ENCODE assay signal across 22 cellular contexts in the genomic region with DNA sequence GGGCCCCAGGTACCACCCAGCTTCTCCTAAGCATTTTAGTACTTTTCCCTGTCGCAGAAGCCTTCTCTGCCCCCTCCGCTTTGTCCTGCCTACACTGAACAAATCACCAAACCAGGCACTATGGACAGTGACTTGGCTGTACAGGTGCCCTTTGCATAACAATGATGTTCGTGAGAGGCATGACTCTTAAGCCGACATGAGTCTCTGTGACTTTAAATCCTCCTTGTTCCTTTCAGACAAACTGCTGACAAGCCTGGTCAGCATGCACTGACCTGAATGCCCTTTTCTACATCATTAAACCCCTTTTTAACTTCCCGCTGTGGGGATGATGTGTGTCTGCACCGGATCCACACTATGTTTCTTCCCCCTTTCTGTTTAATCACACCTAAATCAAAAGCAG. TPM values are rescaled to one million over a fixed set of nuclear protein-coding genes. Genes with fewer than 3 reads are reported as not detected.
"Had no signal": no experiment of that assay in that cellular context is flagged by ENCODE, and none has a peak within 500 bp of the region (broad histone marks: within the 10 kb centered on the region; RNA-seq: fewer than 3 reads in every experiment).

No MANE protein-coding gene starts in this region.

- H3K9me3 Mint-ChIP-seq: activated naive CD4-positive, alpha-beta T cell treated with anti-CD3 and anti-CD28 coated beads, Interleukin-2, amount 10 ng/mL, durations not matched to agents 7 days and 5 days; activated T-helper 2 cell treated with anti-CD3 and anti-CD28 coated beads, Interferon-gamma antibody, Interleukin-2, Interleukin-4, amounts not matched to agents 10 μg/mL and 5 μg/mL and 100 μg/mL, durations not matched to agents 14 hours and 24 hours and 36 hours; memory B cell; natural killer cell treated with Interleukin-12 subunit alpha and Interleukin-12 subunit beta and Interleukin-15 and Interleukin-18, amount 100 ng/mL, for 72 hours; stimulated activated naive CD8-positive, alpha-beta T cell treated with anti-CD3 and anti-CD28 coated beads, Interleukin-15, amount 100 ng/mL, for 72 hours had no signal

- H3K27ac ChIP-seq: esophagus squamous epithelium, left ventricle myocardium inferior, prostate gland, right lobe of liver, testis had no signal

- H3K4me1 ChIP-seq: esophagus squamous epithelium, left ventricle myocardium inferior, prostate gland, right lobe of liver, testis had no signal

- ATAC-seq: activated CD8-positive, alpha-beta memory T cell treated with anti-CD3 and anti-CD28 coated beads, Interleukin-2, amount 10 ng/mL, durations not matched to agents 7 days and 5 days; natural killer cell treated with Interleukin-12 subunit alpha and Interleukin-12 subunit beta and Interleukin-15 and Interleukin-18, amount 100 ng/mL, for 72 hours; right lobe of liver; SK-N-SH treated with all-trans-retinoic acid at 6 μM for 48 hours; stimulated activated naive CD8-positive, alpha-beta T cell treated with anti-CD3 and anti-CD28 coated beads, Interleukin-15, amount 100 ng/mL, for 72 hours had no signal

- H3K4me3 Mint-ChIP-seq: activated CD8-positive, alpha-beta memory T cell treated with anti-CD3 and anti-CD28 coated beads, Interleukin-2, amount 10 ng/mL, durations not matched to agents 7 days and 5 days; activated naive CD4-positive, alpha-beta T cell treated with anti-CD3 and anti-CD28 coated beads, Interleukin-2, amount 10 ng/mL, durations not matched to agents 7 days and 5 days; memory B cell; natural killer cell treated with Interleukin-12 subunit alpha and Interleukin-12 subunit beta and Interleukin-15 and Interleukin-18, amount 100 ng/mL, for 72 hours; stimulated activated naive CD8-positive, alpha-beta T cell treated with anti-CD3 and anti-CD28 coated beads, Interleukin-15, amount 100 ng/mL, for 72 hours had no signal

- H3K36me3 ChIP-seq: esophagus squamous epithelium, left ventricle myocardium inferior, prostate gland, right lobe of liver had no signal

- H3K9me3 ChIP-seq: esophagus squamous epithelium, left ventricle myocardium inferior, prostate gland, right lobe of liver, testis had no signal

- H3K36me3 Mint-ChIP-seq: activated CD8-positive, alpha-beta memory T cell treated with anti-CD3 and anti-CD28 coated beads, Interleukin-2, amount 10 ng/mL, durations not matched to agents 7 days and 5 days; activated naive CD4-positive, alpha-beta T cell treated with anti-CD3 and anti-CD28 coated beads, Interleukin-2, amount 10 ng/mL, durations not matched to agents 7 days and 5 days; memory B cell; natural killer cell treated with Interleukin-12 subunit alpha and Interleukin-12 subunit beta and Interleukin-15 and Interleukin-18, amount 100 ng/mL, for 72 hours had no signal

- H3K4me2 ChIP-seq: smooth muscle cell had no signal

- H3K27ac Mint-ChIP-seq: activated CD8-positive, alpha-beta memory T cell treated with anti-CD3 and anti-CD28 coated beads, Interleukin-2, amount 10 ng/mL, durations not matched to agents 7 days and 5 days; activated naive CD4-positive, alpha-beta T cell treated with anti-CD3 and anti-CD28 coated beads, Interleukin-2, amount 10 ng/mL, durations not matched to agents 7 days and 5 days; activated T-helper 2 cell treated with anti-CD3 and anti-CD28 coated beads, Interferon-gamma antibody, Interleukin-2, Interleukin-4, amounts not matched to agents 10 μg/mL and 5 μg/mL and 100 μg/mL, durations not matched to agents 14 hours and 24 hours and 36 hours; memory B cell; natural killer cell treated with Interleukin-12 subunit alpha and Interleukin-12 subunit beta and Interleukin-15 and Interleukin-18, amount 100 ng/mL, for 72 hours; stimulated activated naive CD8-positive, alpha-beta T cell treated with anti-CD3 and anti-CD28 coated beads, Interleukin-15, amount 100 ng/mL, for 72 hours had no signal

- DNase-seq: activated CD4-positive, alpha-beta T cell treated with anti-CD3 and anti-CD28 coated beads for 1 hour; activated CD4-positive, alpha-beta T cell treated with anti-CD3 and anti-CD28 coated beads, Interleukin-2, amount 50 U/mL, for 48 hours; activated CD8-positive, alpha-beta memory T cell treated with anti-CD3 and anti-CD28 coated beads, Interleukin-2, amount 10 ng/mL, durations not matched to agents 7 days and 5 days; activated naive CD4-positive, alpha-beta T cell treated with anti-CD3 and anti-CD28 coated beads, Interleukin-2, amount 10 ng/mL, durations not matched to agents 7 days and 5 days; activated T-cell treated with anti-CD3 and anti-CD28 coated beads, Interleukin-2, amount 50 U/mL, for 1 hour; esophagus squamous epithelium; hypothalamus; left ventricle myocardium inferior; right lobe of liver; stimulated activated naive CD8-positive, alpha-beta T cell treated with anti-CD3 and anti-CD28 coated beads, Interleukin-15, amount 100 ng/mL, for 72 hours; T-helper 1 cell; T1000; testis had no signal

- H3K4me3 ChIP-seq: esophagus squamous epithelium, left ventricle myocardium inferior, prostate gland, right lobe of liver, smooth muscle cell, testis had no signal

- H3K4me1 Mint-ChIP-seq: activated CD8-positive, alpha-beta memory T cell treated with anti-CD3 and anti-CD28 coated beads, Interleukin-2, amount 10 ng/mL, durations not matched to agents 7 days and 5 days; activated naive CD4-positive, alpha-beta T cell treated with anti-CD3 and anti-CD28 coated beads, Interleukin-2, amount 10 ng/mL, durations not matched to agents 7 days and 5 days; memory B cell; stimulated activated naive CD8-positive, alpha-beta T cell treated with anti-CD3 and anti-CD28 coated beads, Interleukin-15, amount 100 ng/mL, for 72 hours had no signal

- H3K27me3 ChIP-seq: right lobe of liver, testis had no signal

RNA-seq across cellular contexts. Expression of a gene that starts 44.0 kb away (rescaled TPM):
- total RNA-seq: activated CD8-positive, alpha-beta memory T cell treated with anti-CD3 and anti-CD28 coated beads, Interleukin-2, amount 10 ng/mL, durations not matched to agents 7 days and 5 days; activated T-helper 2 cell treated with anti-CD3 and anti-CD28 coated beads, Interferon-gamma antibody, Interleukin-2, Interleukin-4, amounts not matched to agents 10 μg/mL and 5 μg/mL and 100 μg/mL, durations not matched to agents 14 hours and 24 hours and 36 hours; endothelial cell of umbilical vein; left ventricle myocardium inferior; natural killer cell treated with Interleukin-12 subunit alpha and Interleukin-12 subunit beta and Interleukin-15 and Interleukin-18, amount 100 ng/mL, for 72 hours; osteoblast; prostate gland; right lobe of liver; ureter had no signal
- polyA plus RNA-seq: endothelial cell of umbilical vein had no signal
